1 cellular context compared by ENCODE assay signal in genomic region chr1:87132664-87133000, GRCh38.
TF ChIP-seq lines count a peak whose summit lies in the region.

No MANE protein-coding gene starts in this region.

TF ChIP-seq in IMR-90, 13 proteins besides CTCF, POLR2A, EP300 and RAD21 (continued from another document):
- TF ChIP-seq RCOR1 (IDR thresholded peaks at IDR 0.05; ENCODE audit: insufficient replicate concordance, low read length), result no peak
- TF ChIP-seq FOS (IDR thresholded peaks at IDR 0.05; ENCODE audit: low read depth, low read length), result no peak
- TF ChIP-seq, protein P1, sequence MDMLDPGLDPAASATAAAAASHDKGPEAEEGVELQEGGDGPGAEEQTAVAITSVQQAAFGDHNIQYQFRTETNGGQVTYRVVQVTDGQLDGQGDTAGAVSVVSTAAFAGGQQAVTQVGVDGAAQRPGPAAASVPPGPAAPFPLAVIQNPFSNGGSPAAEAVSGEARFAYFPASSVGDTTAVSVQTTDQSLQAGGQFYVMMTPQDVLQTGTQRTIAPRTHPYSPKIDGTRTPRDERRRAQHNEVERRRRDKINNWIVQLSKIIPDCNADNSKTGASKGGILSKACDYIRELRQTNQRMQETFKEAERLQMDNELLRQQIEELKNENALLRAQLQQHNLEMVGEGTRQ (IDR thresholded peaks at IDR 0.05; ENCODE audit: low read depth, low read length), result no peak
